ENCODE assay signal across 1 cellular context in the genomic region with DNA sequence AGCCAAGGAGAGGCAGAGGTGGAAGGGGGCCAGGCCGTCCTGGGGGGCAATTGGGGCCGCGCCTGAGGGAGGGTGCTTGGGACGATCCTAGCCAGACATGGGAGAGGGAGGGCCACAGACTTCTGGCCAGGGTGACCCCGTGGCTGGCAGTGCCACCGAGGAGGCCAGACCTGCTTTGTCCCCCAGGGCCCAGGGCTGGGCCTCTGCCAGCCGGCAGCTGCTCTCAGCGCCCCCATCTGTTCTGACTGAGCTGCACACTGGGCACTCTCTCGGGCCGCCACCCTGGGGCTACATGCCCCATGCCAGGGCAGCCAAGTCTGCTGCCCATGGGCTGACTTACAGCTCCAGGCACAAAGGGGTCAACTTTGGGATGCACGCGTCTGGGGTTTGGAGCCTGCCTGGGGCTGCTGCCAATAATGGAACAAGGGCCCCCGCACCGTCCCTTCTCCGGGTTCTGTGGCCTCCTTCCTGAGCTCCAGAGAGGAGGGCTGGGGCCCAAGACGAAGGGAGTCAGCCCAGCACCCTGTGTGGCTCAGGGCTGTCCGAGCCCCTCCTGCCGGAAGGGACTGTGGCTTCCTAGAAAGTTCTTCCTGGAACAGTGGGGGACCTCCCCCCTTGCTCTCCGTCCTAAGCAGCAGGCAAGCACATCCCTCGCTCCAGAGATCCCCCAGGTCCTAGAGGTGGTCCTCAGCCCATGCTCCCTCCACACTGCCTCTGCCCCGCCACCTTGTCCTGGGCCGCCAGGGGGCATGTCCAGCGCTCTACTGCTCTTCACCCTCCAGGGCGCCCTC.
TF ChIP-seq lines count a peak whose summit lies in the region.

No MANE protein-coding gene starts in this region.

TF ChIP-seq in A549, 52 proteins besides CTCF, POLR2A, EP300 and RAD21 (continued from another document):
- TF ChIP-seq, protein P1, sequence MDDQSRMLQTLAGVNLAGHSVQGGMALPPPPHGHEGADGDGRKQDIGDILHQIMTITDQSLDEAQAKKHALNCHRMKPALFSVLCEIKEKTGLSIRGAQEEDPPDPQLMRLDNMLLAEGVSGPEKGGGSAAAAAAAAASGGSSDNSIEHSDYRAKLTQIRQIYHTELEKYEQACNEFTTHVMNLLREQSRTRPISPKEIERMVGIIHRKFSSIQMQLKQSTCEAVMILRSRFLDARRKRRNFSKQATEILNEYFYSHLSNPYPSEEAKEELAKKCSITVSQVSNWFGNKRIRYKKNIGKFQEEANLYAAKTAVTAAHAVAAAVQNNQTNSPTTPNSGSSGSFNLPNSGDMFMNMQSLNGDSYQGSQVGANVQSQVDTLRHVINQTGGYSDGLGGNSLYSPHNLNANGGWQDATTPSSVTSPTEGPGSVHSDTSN (IDR thresholded peaks at IDR 0.05): no peak; the same call in 1 of the 2 replicates
- TF ChIP-seq EHMT2 (IDR thresholded peaks at IDR 0.05; ENCODE audit: low read depth): no peak
